In genomic region chr6:42702786-42703185, GRCh38 we compare ENCODE assay signal across 3 cellular contexts.
TF ChIP-seq lines count a peak whose summit lies in the region.

No MANE protein-coding gene starts in this region.

TF ChIP-seq in HEK293, 187 proteins besides CTCF, POLR2A, EP300 and RAD21:
- TF ChIP-seq ZNF121 (tag by site-specific recombination; IDR thresholded peaks at IDR 0.05): peak; percentile 72
TF ChIP-seq in HEK293: peak in this region for 1; not testable (repeated sequence) for 186.

TF ChIP-seq in K562, 482 proteins besides CTCF, POLR2A, EP300 and RAD21:
- TF ChIP-seq ZNF121 (CRISPR knock-in tag; conservative IDR thresholded peaks at IDR 0.05): peak; percentile 73

TF ChIP-seq in HepG2, 621 proteins besides CTCF, POLR2A, EP300 and RAD21:
- TF ChIP-seq ZNF121 (CRISPR knock-in tag; IDR thresholded peaks at IDR 0.05) (peak; percentile 44; the same call in 1 of the 2 replicates), ZNF460 (CRISPR knock-in tag; IDR thresholded peaks at IDR 0.05; ENCODE audit: borderline replicate concordance) (0 out of 2 replicates have a peak, but pooled peaks have one; percentile 37), MNT (IDR thresholded peaks at IDR 0.05) (peak; percentile 31; the same call in 1 of the 2 replicates)
